Comparison of ENCODE assay signal across 22 cellular contexts in the genomic region with DNA sequence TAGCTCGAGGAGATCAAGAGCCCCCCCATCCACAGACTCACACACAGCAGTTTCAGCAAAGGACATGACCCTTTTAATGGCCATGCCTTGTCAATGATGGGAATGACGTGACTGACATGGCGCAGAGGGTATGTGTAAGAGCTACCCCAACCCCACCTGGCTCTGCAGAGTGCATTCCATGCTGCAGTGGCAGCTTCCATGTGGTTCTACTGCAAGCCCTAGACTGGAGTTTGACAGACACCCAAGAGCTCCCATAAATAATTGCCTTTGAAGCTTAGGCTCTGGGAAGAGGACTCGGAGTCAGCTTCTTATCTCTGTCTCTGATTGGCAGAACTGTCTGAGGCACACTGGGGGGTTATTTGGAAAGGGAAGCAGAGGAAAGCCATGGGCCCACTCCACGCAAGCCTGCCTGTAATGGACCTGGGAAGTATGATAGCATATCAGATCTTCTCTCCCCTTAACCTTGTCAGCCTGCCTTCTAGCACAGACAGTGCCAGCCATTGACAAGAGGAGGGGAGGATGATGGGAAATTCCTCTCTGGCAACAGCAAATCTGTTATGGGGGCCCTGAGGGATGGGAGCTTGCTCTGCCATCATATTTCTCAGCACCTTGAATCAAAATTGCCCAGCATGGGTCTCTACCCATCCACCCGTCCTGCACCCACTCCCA.
DNase-seq lines count a peak whose midpoint lies in the region; ATAC-seq, FAIRE-seq and TF ChIP-seq lines count a peak whose summit lies in the region.
"Had no signal": no experiment of that assay in that cellular context is flagged by ENCODE, and none has a peak within 500 bp of the region (broad histone marks: within the 10 kb centered on the region; RNA-seq: fewer than 3 reads in every experiment).

No MANE protein-coding gene starts in this region.

- BruUV-seq in HepG2 (replicated peaks; lab: Mats Ljungman, UMichigan), result no TSS peak

- no peaks in the 10 kb centered on the region for H3K79me2 ChIP-seq in HepG2 (ENCODE audit: insufficient read depth, low read length)

- no peak for DNase-seq in HepG2 (ENCODE audit: low spot score)
- no peak for DNase-seq in right lobe of liver
- peak; percentile 4 for DNase-seq in mucosa of gallbladder (ENCODE audit: low spot score)
- no peak for DNase-seq in stimulated activated CD4-positive, alpha-beta T cell treated with anti-CD3 and anti-CD28 coated beads, Interleukin-4, amount 100 ng/mL, for 1 hour
- DNase-seq in CD8-positive, alpha-beta memory T cell, result no peak
- no peak for DNase-seq in AML-193 (lab: John Stamatoyannopoulos, UW)
- DNase-seq: CD4-positive, alpha-beta memory T cell; DMS53; GOT3; Karpas-422; MV-4-11; NCI-H1105 treated with DMSO at 0.1 percent for 48 hours; NCI-H2029 treated with DMSO at 0.1 percent for 48 hours; NCI-H446 treated with DMSO at 0.1 percent for 48 hours; NCI-H526 treated with DMSO at 0.1 percent for 48 hours; OCI-M1 had no signal

- ATAC-seq in HepG2, result no peak
- no peak for ATAC-seq in right lobe of liver

- H3K27ac ChIP-seq in HepG2 (ENCODE audit: extremely low read length, insufficient read depth, low read length) (no peak overlapping the region), right lobe of liver (no peak overlapping the region), angular gyrus (ENCODE audit: low read depth, low read length) (peak overlapping the region; percentile 76)
- H3K27ac ChIP-seq in CD8-positive, alpha-beta memory T cell (ENCODE audit: low read depth, low read length), result no peak overlapping the region
- H3K27ac ChIP-seq: BLaER1 treated with 17β-estradiol and CSF1 and Interleukin-3, amounts not matched to agents 10 nM and 100 nM; SK-N-MC had no signal

- peaks cover 0 to 1% (median 0%) of the 10 kb centered on the region in 5 donors for H3K9me3 Mint-ChIP-seq in CD8-positive, alpha-beta memory T cell
- H3K9me3 Mint-ChIP-seq: CD4-positive, alpha-beta memory T cell had no signal

- no peak for FAIRE-seq in HepG2 (lab: Jason Lieb, UNC)
- FAIRE-seq: D721Med, GM19239, RCC 7860 had no signal

- H3K27ac Mint-ChIP-seq in CD8-positive, alpha-beta memory T cell, result no peak overlapping the region
- H3K27ac Mint-ChIP-seq: CD4-positive, alpha-beta memory T cell had no signal

- no peaks in the 10 kb centered on the region for H3K36me3 Mint-ChIP-seq in CD8-positive, alpha-beta memory T cell
- H3K36me3 Mint-ChIP-seq: CD4-positive, alpha-beta memory T cell had no signal

- no peaks in the 10 kb centered on the region for H3K36me3 ChIP-seq in HepG2 (replicated peaks in 1 of 2; ENCODE audit: control insufficient read depth in 1 of 2, insufficient read depth in 2 of 2, low read length in 2 of 2)
- no peaks in the 10 kb centered on the region for H3K36me3 ChIP-seq in right lobe of liver
- H3K36me3 ChIP-seq in CD8-positive, alpha-beta memory T cell (ENCODE audit: insufficient read depth, low read length), result no peaks in the 10 kb centered on the region
- H3K36me3 ChIP-seq: BLaER1 treated with 17β-estradiol and CSF1 and Interleukin-3, amounts not matched to agents 10 nM and 100 nM had no signal

- no peak overlapping the region for H3K4me3 ChIP-seq in HepG2 (replicated peaks in 1 of 3; ENCODE audit: insufficient read depth in 1 of 3, low read depth in 2 of 3, low read length in 3 of 3)
- H3K4me3 ChIP-seq in right lobe of liver, result no peak overlapping the region
- H3K4me3 ChIP-seq in CD8-positive, alpha-beta memory T cell (ENCODE audit: low read length), result no peak overlapping the region
- H3K4me3 ChIP-seq: BLaER1 treated with 17β-estradiol and CSF1 and Interleukin-3, amounts not matched to agents 10 nM and 100 nM; SK-N-MC had no signal

- 23% methylated on average over 1 of the region's 6 CpGs for WGBS in HepG2 (ENCODE audit: low lambda C conversion rate)
- 32% methylated on average over 5 of the region's 6 CpGs for WGBS in right lobe of liver (ENCODE audit: insufficient coverage, low coverage, low lambda C conversion rate, missing lambda C conversion rate)

- no peak overlapping the region for H2AFZ ChIP-seq in HepG2 (ENCODE audit: low read length)

- no peak overlapping the region for H3K4me2 ChIP-seq in HepG2 (ENCODE audit: low read depth, low read length)
- H3K4me2 ChIP-seq: BLaER1 treated with 17β-estradiol and CSF1 and Interleukin-3, amounts not matched to agents 10 nM and 100 nM had no signal

- CTCF ChIA-PET in HepG2 (lab: Yijun Ruan, JAX; ENCODE audit: low intra/inter-chr PET ratio, low total read pairs), result no interaction called here
- CTCF ChIA-PET in CD8-positive, alpha-beta memory T cell (lab: Charles Lee), result no interaction called here

- no peak for TF ChIP-seq POLR2A in HepG2 (IDR thresholded peaks at IDR 0.05; ENCODE audit: insufficient read depth in 1 of 2, low read depth in 2 of 2, low read length in 2 of 2)
- TF ChIP-seq POLR2A in right lobe of liver (IDR thresholded peaks at IDR 0.05), result no peak

- H3K4me1 ChIP-seq in HepG2 (ENCODE audit: insufficient read depth, low read length), result no peaks in the 10 kb centered on the region
- no peaks in the 10 kb centered on the region for H3K4me1 ChIP-seq in right lobe of liver
- no peaks in the 10 kb centered on the region for H3K4me1 ChIP-seq in CD8-positive, alpha-beta memory T cell (ENCODE audit: insufficient read depth, low read length)
- H3K4me1 ChIP-seq: BLaER1 treated with 17β-estradiol and CSF1 and Interleukin-3, amounts not matched to agents 10 nM and 100 nM had no signal

- POLR2A ChIA-PET in HepG2 (lab: Yijun Ruan, JAX), result no interaction called here
- POLR2A ChIA-PET in CD8-positive, alpha-beta memory T cell (lab: Charles Lee), result no interaction called here

- no peak overlapping the region for H3K4me3 Mint-ChIP-seq in CD8-positive, alpha-beta memory T cell
- H3K4me3 Mint-ChIP-seq: CD4-positive, alpha-beta memory T cell had no signal

- H3K9ac ChIP-seq in HepG2 (ENCODE audit: insufficient read depth, low read depth, low read length), result no peak overlapping the region
- H3K9ac ChIP-seq: BLaER1 treated with 17β-estradiol and CSF1 and Interleukin-3, amounts not matched to agents 10 nM and 100 nM had no signal

- TF ChIP-seq CTCF in HepG2 (CRISPR knock-in tag; IDR thresholded peaks at IDR 0.05) (no peak), right lobe of liver (IDR thresholded peaks at IDR 0.05) (no peak)

- TF ChIP-seq EP300 in HepG2 (IDR thresholded peaks at IDR 0.05; ENCODE audit: low read depth in 2 of 2, low read length in 2 of 2) (no peak), HepG2 (CRISPR knock-in tag; IDR thresholded peaks at IDR 0.05; ENCODE audit: borderline replicate concordance) (no peak)

- no peaks in the 10 kb centered on the region for H3K9me3 ChIP-seq in HepG2 (ENCODE audit: low read length)
- no peaks in the 10 kb centered on the region for H3K9me3 ChIP-seq in right lobe of liver
- no peaks in the 10 kb centered on the region for H3K9me3 ChIP-seq in CD8-positive, alpha-beta memory T cell (ENCODE audit: low read length)
- H3K9me3 ChIP-seq: BLaER1 treated with 17β-estradiol and CSF1 and Interleukin-3, amounts not matched to agents 10 nM and 100 nM had no signal

- TF ChIP-seq RAD21 in HepG2 (CRISPR knock-in tag; IDR thresholded peaks at IDR 0.05), result no peak

- in situ Hi-C loops in HepG2 (cut with HindIII; ENCODE audit: extremely low pct_ligation_motif_present, low pct_unique_long_range_greater_than_20kb), result no loop called here

- intact Hi-C loops in HepG2 (cut with micrococcal nuclease; ENCODE audit: unreplicated experiment), result no loop called here
- intact Hi-C loops in right lobe of liver (cut with DNase I), result no loop called here

- H3K4me1 Mint-ChIP-seq in CD8-positive, alpha-beta memory T cell, result no peaks in the 10 kb centered on the region
- H3K4me1 Mint-ChIP-seq: CD4-positive, alpha-beta memory T cell had no signal

- no peaks in the 10 kb centered on the region for H4K20me1 ChIP-seq in HepG2 (ENCODE audit: insufficient read depth, low read length)
- H4K20me1 ChIP-seq: BLaER1 treated with 17β-estradiol and CSF1 and Interleukin-3, amounts not matched to agents 10 nM and 100 nM had no signal

- H3K27me3 Mint-ChIP-seq in CD8-positive, alpha-beta memory T cell, result peaks cover 7 to 23% of the 10 kb centered on the region in 2 donors

- H3K27me3 ChIP-seq in HepG2 (ENCODE audit: control insufficient read depth in 1 of 2, insufficient read depth in 2 of 2, low read length in 2 of 2), result no peaks in the 10 kb centered on the region
- H3K27me3 ChIP-seq in right lobe of liver, result no peaks in the 10 kb centered on the region
- H3K27me3 ChIP-seq in CD8-positive, alpha-beta memory T cell (ENCODE audit: insufficient read depth, low read length, poor library complexity, severe bottlenecking), result no peaks in the 10 kb centered on the region
- H3K27me3 ChIP-seq: BLaER1 treated with 17β-estradiol and CSF1 and Interleukin-3, amounts not matched to agents 10 nM and 100 nM had no signal

TF ChIP-seq in HepG2, 621 proteins besides CTCF, POLR2A, EP300 and RAD21:
- TF ChIP-seq ZNF598 (CRISPR knock-in tag; IDR thresholded peaks at IDR 0.05; ENCODE audit: borderline replicate concordance) (no peak), CREB1 (IDR thresholded peaks at IDR 0.05) (peak; percentile 23; the same call in 1 of the 2 replicates), CREB1 (CRISPR knock-in tag; IDR thresholded peaks at IDR 0.05) (no peak)
